ENCODE assay signal across 11 cellular contexts in the genomic region with DNA sequence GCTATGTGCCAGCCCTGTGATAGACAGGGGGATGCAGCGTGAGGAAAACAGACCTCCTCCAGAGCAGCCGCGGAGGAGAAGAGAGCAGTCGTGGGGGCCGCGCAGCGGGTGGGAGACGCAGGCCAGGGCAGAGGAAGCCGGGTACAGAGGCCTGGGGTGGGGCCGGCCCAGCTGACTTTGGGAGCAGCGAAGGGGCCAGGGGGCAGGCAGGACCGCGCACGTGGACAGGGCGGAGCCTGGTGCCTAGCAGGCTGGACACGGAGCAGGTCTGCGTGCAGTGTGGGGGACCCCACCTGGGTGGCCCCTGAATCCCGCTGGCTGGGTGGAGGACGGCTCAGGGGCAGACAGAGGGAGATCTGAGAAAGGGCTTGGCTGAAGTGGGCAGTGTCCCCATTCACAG.
"Had no signal": no experiment of that assay in that cellular context is flagged by ENCODE, and none has a peak within 500 bp of the region (broad histone marks: within the 10 kb centered on the region; RNA-seq: fewer than 3 reads in every experiment).

No MANE protein-coding gene starts in this region.

- H3K4me3 Mint-ChIP-seq: activated CD4-positive, alpha-beta memory T cell treated with anti-CD3 and anti-CD28 coated beads for 36 hours; activated T-cell treated with anti-CD3 and anti-CD28 coated beads, Interleukin-2, amount 50 U/mL, for 4 hours had no signal

- H3K27ac ChIP-seq: foreskin keratinocyte, psoas muscle, tibial artery, uterus had no signal

- ATAC-seq: activated naive CD4-positive, alpha-beta T cell treated with anti-CD3 and anti-CD28 coated beads, Interleukin-2, amount 50 U/mL, for 72 hours; activated T-cell treated with anti-CD3 and anti-CD28 coated beads, Interleukin-2, amount 50 U/mL, for 4 hours; foreskin keratinocyte had no signal

- H3K27me3 Mint-ChIP-seq: activated CD4-positive, alpha-beta memory T cell treated with anti-CD3 and anti-CD28 coated beads for 36 hours had no signal

- H3K9me3 Mint-ChIP-seq: activated CD4-positive, alpha-beta memory T cell treated with anti-CD3 and anti-CD28 coated beads for 36 hours; activated naive CD4-positive, alpha-beta T cell treated with anti-CD3 and anti-CD28 coated beads, Interleukin-2, amount 50 U/mL, for 72 hours; activated T-cell treated with anti-CD3 and anti-CD28 coated beads, Interleukin-2, amount 50 U/mL, for 4 hours had no signal

- H3K27ac Mint-ChIP-seq: activated CD4-positive, alpha-beta memory T cell treated with anti-CD3 and anti-CD28 coated beads for 36 hours; activated naive CD4-positive, alpha-beta T cell treated with anti-CD3 and anti-CD28 coated beads, Interleukin-2, amount 50 U/mL, for 72 hours had no signal

- H3K9me3 ChIP-seq: psoas muscle, tibial artery, uterus had no signal

- H3K27me3 ChIP-seq: foreskin keratinocyte, uterus had no signal

- H3K36me3 ChIP-seq: tibial artery, uterus had no signal

- DNase-seq: activated CD4-positive, alpha-beta memory T cell treated with anti-CD3 and anti-CD28 coated beads for 36 hours; activated CD4-positive, alpha-beta T cell treated with anti-CD3 and anti-CD28 coated beads for 1 hour; activated effector memory CD4-positive, alpha-beta T cell treated with anti-CD3 and anti-CD28 coated beads, Interleukin-2, amount 50 U/mL, for 16 hours; activated T-cell treated with anti-CD3 and anti-CD28 coated beads, Interleukin-2, amount 50 U/mL, for 4 hours; foreskin keratinocyte; islet precursor cell; psoas muscle; stimulated activated CD4-positive, alpha-beta T cell treated with anti-CD3 and anti-CD28 coated beads, Interleukin-4, amount 100 ng/mL, for 1 hour; tibial artery; uterus had no signal

- H3K4me3 ChIP-seq: psoas muscle, tibial artery, uterus had no signal

- H3K4me1 ChIP-seq: foreskin keratinocyte, psoas muscle, tibial artery, uterus had no signal
